ENCODE assay signal across 8 cellular contexts in genomic region chrX:21972721-21973120, GRCh38. TPM values are rescaled to one million over a fixed set of nuclear protein-coding genes. Genes with fewer than 3 reads are reported as not detected.
DNase-seq lines count a peak whose midpoint lies in the region; ATAC-seq and TF ChIP-seq lines count a peak whose summit lies in the region.

No MANE protein-coding gene starts in this region.

- peak; percentile 27 for ATAC-seq in GM18907 (IDR thresholded peaks at IDR 0.05; ENCODE audit: unreplicated experiment)
- ATAC-seq in GM21367 (IDR thresholded peaks at IDR 0.05; ENCODE audit: unreplicated experiment): no peak
- no peak for ATAC-seq in HG02798 (IDR thresholded peaks at IDR 0.05; ENCODE audit: poor library complexity, unreplicated experiment)

- H3K4me1 ChIP-seq in endodermal cell (ENCODE audit: control insufficient read depth, insufficient read depth, low read length) (no peaks in the 10 kb centered on the region), tibial nerve (peaks cover 0 to 6% (median 0%) of the 10 kb centered on the region in 4 donors)

- H3K36me3 ChIP-seq in endodermal cell (ENCODE audit: control insufficient read depth, insufficient read depth, low read length) (peaks cover 32% of the 10 kb centered on the region), tibial nerve (peaks cover 0 to 7% (median 0%) of the 10 kb centered on the region in 3 donors)

- peak; percentile 57 for TF ChIP-seq CTCF in endodermal cell (conservative IDR thresholded peaks at IDR 0.05)
- no peak for TF ChIP-seq CTCF in tibial nerve (IDR thresholded peaks at IDR 0.05)

- no peak for TF ChIP-seq EP300 in tibial nerve (IDR thresholded peaks at IDR 0.05)

- DNase-seq in T-helper 2 cell treated with Interferon-gamma antibody and Interleukin-4, amounts not matched to agents 5 μg/mL and 100 μg/mL, for 36 hours (ENCODE audit: low spot score): peak; percentile 30
- DNase-seq in endodermal cell (no peak), NCI-H2196 (lab: John Stamatoyannopoulos, UW; ENCODE audit: unreplicated experiment) (no peak), tibial nerve (ENCODE audit: low spot score in 2 of 2) (no peak)
- peak; percentile 13 for DNase-seq in stimulated activated CD4-positive, alpha-beta T cell treated with anti-CD3 and anti-CD28 coated beads, Interleukin-4, amount 100 ng/mL, for 1 hour

- 93% methylated on average over 7 of the region's 7 CpGs; no CpG with 5 or more reads in 1 of the 2 experiments for WGBS in endodermal cell (ENCODE audit: insufficient coverage in 1 of 2, insufficient read length in 1 of 2), 2 experiments
- WGBS in tibial nerve, 2 donors: 73 to 80% methylated on average over 7 of the region's 7 CpGs

- H3K27ac Mint-ChIP-seq in T-helper 2 cell treated with Interferon-gamma antibody and Interleukin-4, amounts not matched to agents 5 μg/mL and 100 μg/mL, for 36 hours: peak overlapping the region; percentile 84
- H3K27ac Mint-ChIP-seq in endodermal cell: peak overlapping the region; percentile 5

- no peaks in the 10 kb centered on the region for H3K27me3 Mint-ChIP-seq in T-helper 2 cell treated with Interferon-gamma antibody and Interleukin-4, amounts not matched to agents 5 μg/mL and 100 μg/mL, for 36 hours (ENCODE audit: low read depth)
- H3K27me3 Mint-ChIP-seq in endodermal cell (ENCODE audit: insufficient read depth): no peaks in the 10 kb centered on the region

- H3K4me1 Mint-ChIP-seq in T-helper 2 cell treated with Interferon-gamma antibody and Interleukin-4, amounts not matched to agents 5 μg/mL and 100 μg/mL, for 36 hours (ENCODE audit: low read depth): peaks cover 30% of the 10 kb centered on the region
- peaks cover 16% of the 10 kb centered on the region for H3K4me1 Mint-ChIP-seq in endodermal cell

- no peaks in the 10 kb centered on the region for H3K9me3 Mint-ChIP-seq in T-helper 2 cell treated with Interferon-gamma antibody and Interleukin-4, amounts not matched to agents 5 μg/mL and 100 μg/mL, for 36 hours
- no peaks in the 10 kb centered on the region for H3K9me3 Mint-ChIP-seq in endodermal cell

- H3K27ac ChIP-seq in endodermal cell (ENCODE audit: low read depth, low read length) (no peak overlapping the region), tibial nerve (no peak overlapping the region)

- H3K4me3 Mint-ChIP-seq in T-helper 2 cell treated with Interferon-gamma antibody and Interleukin-4, amounts not matched to agents 5 μg/mL and 100 μg/mL, for 36 hours: peak overlapping the region; percentile 67
- H3K4me3 Mint-ChIP-seq in endodermal cell: no peak overlapping the region

- H3K9me3 ChIP-seq in endodermal cell (ENCODE audit: control insufficient read depth, low read length) (no peaks in the 10 kb centered on the region), tibial nerve (no peaks in the 10 kb centered on the region)

- H3K27me3 ChIP-seq in endodermal cell (ENCODE audit: control insufficient read depth, insufficient read depth, low read length, poor library complexity, severe bottlenecking) (no peaks in the 10 kb centered on the region), tibial nerve (peaks cover 0 to 11% of the 10 kb centered on the region in 2 donors)

- H3K36me3 Mint-ChIP-seq in T-helper 2 cell treated with Interferon-gamma antibody and Interleukin-4, amounts not matched to agents 5 μg/mL and 100 μg/mL, for 36 hours (ENCODE audit: low read depth): peaks cover 35% of the 10 kb centered on the region
- H3K36me3 Mint-ChIP-seq in endodermal cell (ENCODE audit: low read depth): peaks cover 93% of the 10 kb centered on the region

- TF ChIP-seq POLR2A in tibial nerve (IDR thresholded peaks at IDR 0.05): no peak

- no peak overlapping the region for H3K4me3 ChIP-seq in endodermal cell (ENCODE audit: low read length)
- no peak overlapping the region for H3K4me3 ChIP-seq in tibial nerve

- H3K9ac ChIP-seq in endodermal cell (ENCODE audit: extremely low read depth, low read length, poor library complexity, severe bottlenecking): no peak overlapping the region

RNA-seq across cellular contexts. Expression of gene SMS, which starts 32.2 kb away (rescaled TPM):
- 100 to 1,000 TPM; 163 to 312 TPM for total RNA-seq in endodermal cell
- 119 TPM for polyA plus RNA-seq in endodermal cell (2013, experiment 1 of 2)
- polyA plus RNA-seq in endodermal cell (2013, experiment 2 of 2): 104 TPM
- total RNA-seq in tibial nerve: 10 to 100 TPM; 19.9 to 36.7 (median 24.7) TPM

RNA-seq across cellular contexts. Expression of gene PHEX, which starts 59.4 kb away (rescaled TPM):
- under 1 TPM; 0.24 to 0.37 TPM for total RNA-seq in endodermal cell
- 0.14 TPM for polyA plus RNA-seq in endodermal cell (2013, experiment 1 of 2)
- 0.12 TPM for polyA plus RNA-seq in endodermal cell (2013, experiment 2 of 2)
- total RNA-seq in tibial nerve: under 1 TPM in 2 of 4 donors, not detected in 2; under 0.01 TPM

Comparison
In these comparisons a context has a peak if more than half of its experiments do, and no peak if none do; other contexts are left out.
1. DNase-seq: peak in T-helper 2 cell treated with Interferon-gamma antibody and Interleukin-4, amounts not matched to agents 5 μg/mL and 100 μg/mL, for 36 hours (single experiment) and stimulated activated CD4-positive, alpha-beta T cell treated with anti-CD3 and anti-CD28 coated beads, Interleukin-4, amount 100 ng/mL, for 1 hour (single experiment); none in endodermal cell (single experiment), NCI-H2196 (single experiment) and tibial nerve (0 of 2).
2. RNA of gene SMS, which starts 32.2 kb away (total RNA-seq): 163 to 312 TPM in endodermal cell; 19.9 to 36.7 TPM in tibial nerve; every median in the first group is over 4 times any median in the second.